20 cellular contexts compared by ENCODE assay signal in genomic region chr10:5911670-5912069, GRCh38.
"Had no signal": no experiment of that assay in that cellular context is flagged by ENCODE, and none has a peak within 500 bp of the region (broad histone marks: within the 10 kb centered on the region; RNA-seq: fewer than 3 reads in every experiment).

No MANE protein-coding gene starts in this region.

- H3K27ac Mint-ChIP-seq: activated CD4-positive, alpha-beta T cell treated with anti-CD3 and anti-CD28 coated beads, Interleukin-2, amount 10 ng/mL, durations not matched to agents 7 days and 5 days; activated CD8-positive, alpha-beta memory T cell treated with anti-CD3 and anti-CD28 coated beads, Interleukin-2, amount 10 ng/mL, durations not matched to agents 7 days and 5 days; activated CD8-positive, alpha-beta T cell treated with anti-CD3 and anti-CD28 coated beads, Interleukin-2, amount 10 ng/mL, durations not matched to agents 7 days and 5 days; activated naive CD4-positive, alpha-beta T cell treated with anti-CD3 and anti-CD28 coated beads, Interleukin-2, amount 10 ng/mL, durations not matched to agents 7 days and 5 days; neural progenitor cell had no signal

- H3K27ac ChIP-seq: hepatocyte, neural progenitor cell, spleen, testis, VCaP had no signal

- ATAC-seq: activated CD8-positive, alpha-beta memory T cell treated with anti-CD3 and anti-CD28 coated beads, Interleukin-2, amount 10 ng/mL, durations not matched to agents 7 days and 5 days; activated CD8-positive, alpha-beta T cell treated with anti-CD3 and anti-CD28 coated beads, Interleukin-2, amount 10 ng/mL, durations not matched to agents 7 days and 5 days; naive thymus-derived CD8-positive, alpha-beta T cell; stimulated activated naive CD8-positive, alpha-beta T cell treated with anti-CD3 and anti-CD28 coated beads, Interleukin-15, Interleukin-2, amounts not matched to agents 100 U/mL and 50 U/mL, for 24 hours; T-cell had no signal

- DNase-seq: activated CD4-positive, alpha-beta T cell treated with anti-CD3 and anti-CD28 coated beads, Interleukin-2, amount 10 ng/mL, durations not matched to agents 7 days and 5 days; activated CD8-positive, alpha-beta memory T cell treated with anti-CD3 and anti-CD28 coated beads, Interleukin-2, amount 10 ng/mL, durations not matched to agents 7 days and 5 days; activated CD8-positive, alpha-beta T cell treated with anti-CD3 and anti-CD28 coated beads, Interleukin-2, amount 10 ng/mL, durations not matched to agents 7 days and 5 days; activated gamma-delta T cell; activated naive CD4-positive, alpha-beta T cell treated with anti-CD3 and anti-CD28 coated beads, Interleukin-2, amount 10 ng/mL, durations not matched to agents 7 days and 5 days; dermis blood vessel endothelial cell; effector CD4-positive, alpha-beta T cell; islet precursor cell; mammary epithelial cell; naive thymus-derived CD8-positive, alpha-beta T cell; right cardiac atrium; spleen; stimulated activated naive CD8-positive, alpha-beta T cell treated with anti-CD3 and anti-CD28 coated beads, Interleukin-15, Interleukin-2, amounts not matched to agents 100 U/mL and 50 U/mL, for 24 hours; T-cell; T-helper 9 cell; testis; transverse colon had no signal

- H3K27me3 ChIP-seq: hepatocyte, neural progenitor cell, spleen, testis, transverse colon had no signal

- H3K9me3 ChIP-seq: spleen, testis, transverse colon had no signal

- H3K4me1 ChIP-seq: neural progenitor cell, testis, transverse colon had no signal

- H3K36me3 ChIP-seq: neural progenitor cell had no signal

- H3K4me1 Mint-ChIP-seq: neural progenitor cell had no signal

- H3K4me3 Mint-ChIP-seq: activated CD4-positive, alpha-beta T cell treated with anti-CD3 and anti-CD28 coated beads, Interleukin-2, amount 10 ng/mL, durations not matched to agents 7 days and 5 days; activated CD8-positive, alpha-beta memory T cell treated with anti-CD3 and anti-CD28 coated beads, Interleukin-2, amount 10 ng/mL, durations not matched to agents 7 days and 5 days; activated CD8-positive, alpha-beta T cell treated with anti-CD3 and anti-CD28 coated beads, Interleukin-2, amount 10 ng/mL, durations not matched to agents 7 days and 5 days; activated naive CD4-positive, alpha-beta T cell treated with anti-CD3 and anti-CD28 coated beads, Interleukin-2, amount 10 ng/mL, durations not matched to agents 7 days and 5 days; naive thymus-derived CD8-positive, alpha-beta T cell; neural progenitor cell; T-cell had no signal

- H3K9me3 Mint-ChIP-seq: activated CD4-positive, alpha-beta T cell treated with anti-CD3 and anti-CD28 coated beads, Interleukin-2, amount 10 ng/mL, durations not matched to agents 7 days and 5 days; activated naive CD4-positive, alpha-beta T cell treated with anti-CD3 and anti-CD28 coated beads, Interleukin-2, amount 10 ng/mL, durations not matched to agents 7 days and 5 days; naive thymus-derived CD8-positive, alpha-beta T cell; neural progenitor cell; T-cell had no signal

- H3K4me3 ChIP-seq: hepatocyte, neural progenitor cell, spleen, testis, transverse colon had no signal

- H3K27me3 Mint-ChIP-seq: activated CD4-positive, alpha-beta T cell treated with anti-CD3 and anti-CD28 coated beads, Interleukin-2, amount 10 ng/mL, durations not matched to agents 7 days and 5 days; activated CD8-positive, alpha-beta memory T cell treated with anti-CD3 and anti-CD28 coated beads, Interleukin-2, amount 10 ng/mL, durations not matched to agents 7 days and 5 days; activated naive CD4-positive, alpha-beta T cell treated with anti-CD3 and anti-CD28 coated beads, Interleukin-2, amount 10 ng/mL, durations not matched to agents 7 days and 5 days; naive thymus-derived CD8-positive, alpha-beta T cell; T-cell had no signal
